In genomic region chr20:64156136-64156885, GRCh38 we compare ENCODE assay signal across 1 cellular context.
TF ChIP-seq lines count a peak whose summit lies in the region.

No MANE protein-coding gene starts in this region.

TF ChIP-seq in SK-N-SH, 30 proteins besides CTCF, POLR2A, EP300 and RAD21 (continued from another document):
- TF ChIP-seq MAX (IDR thresholded peaks at IDR 0.05; ENCODE audit: low read depth) (no peak), FOXJ3 (CRISPR knock-in tag; IDR thresholded peaks at IDR 0.05) (no peak), USF1 (IDR thresholded peaks at IDR 0.05; ENCODE audit: borderline replicate concordance, low read depth) (no peak), JUND (IDR thresholded peaks at IDR 0.05) (no peak)
